8 cellular contexts compared by ENCODE assay signal in the genomic region with DNA sequence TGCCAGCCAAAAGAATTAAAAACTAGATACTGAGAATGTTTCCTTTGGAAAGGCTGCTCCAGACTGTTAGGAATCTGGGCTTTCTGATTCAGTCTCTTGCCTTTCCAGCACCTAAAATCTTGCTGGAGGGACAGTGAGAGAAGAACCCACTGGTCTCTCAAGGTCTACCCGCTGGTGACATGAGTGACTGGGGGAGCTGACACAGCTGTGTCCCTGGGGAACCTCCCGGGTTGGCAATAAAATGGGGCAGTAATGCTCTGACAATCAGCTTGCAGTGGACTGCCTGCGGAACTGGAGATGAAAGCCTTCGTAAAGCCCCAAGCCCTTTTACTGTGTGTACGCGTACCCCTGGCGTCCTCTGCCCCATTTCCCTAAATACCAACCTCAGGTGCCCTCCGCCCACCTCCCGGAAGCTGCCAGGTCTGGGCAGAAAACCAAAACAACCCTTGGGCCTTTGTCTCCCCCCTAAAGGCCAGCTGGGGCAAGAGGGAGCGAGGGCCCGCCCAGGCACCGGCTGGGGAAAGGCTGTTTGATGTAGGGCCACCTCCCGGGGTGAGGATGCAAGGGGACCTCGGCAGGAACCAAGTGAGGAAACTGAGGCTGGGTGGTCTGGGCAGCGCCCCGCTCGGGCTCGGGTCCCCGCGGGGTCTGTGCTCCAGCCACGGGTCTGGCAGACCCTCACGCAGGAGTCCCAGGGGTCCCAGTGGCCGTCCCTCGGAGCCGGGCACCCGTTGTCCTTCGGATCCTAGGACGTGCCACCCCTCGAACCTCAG. TPM values are rescaled to one million over a fixed set of nuclear protein-coding genes. Genes with fewer than 3 reads are reported as not detected.
A peak's percentile ranks its signal among the peaks of the same experiment; 100 is the strongest.
DNase-seq lines count a peak whose midpoint lies in the region; ATAC-seq and TF ChIP-seq lines count a peak whose summit lies in the region.

No MANE protein-coding gene starts in this region.

- intact Hi-C loops in activated CD4-positive, alpha-beta T cell treated with anti-CD3 and anti-CD28 coated beads, Interleukin-2, amount 10 ng/mL, durations not matched to agents 24 days and 14 days (cut with micrococcal nuclease): loop anchor here (2.0 to 5.0 kb wide), 3 partner anchors 42 to 111 kb away; a partner anchor contains a TSS

- H3K27me3 ChIP-seq in neutrophil: no peaks in the 10 kb centered on the region

- ATAC-seq in HG02885 (IDR thresholded peaks at IDR 0.05; ENCODE audit: poor library complexity, unreplicated experiment): peak; percentile 3

- TF ChIP-seq CTCF in neutrophil (IDR thresholded peaks at IDR 0.05): no peak

- H3K27me3 Mint-ChIP-seq in activated CD4-positive, alpha-beta T cell treated with anti-CD3 and anti-CD28 coated beads, Interleukin-2, amount 10 ng/mL, durations not matched to agents 24 days and 14 days: peaks cover 1% of the 10 kb centered on the region

- H3K9me3 ChIP-seq in neutrophil: no peaks in the 10 kb centered on the region

- peak overlapping the region; percentile 92 for H3K4me3 Mint-ChIP-seq in activated CD4-positive, alpha-beta T cell treated with anti-CD3 and anti-CD28 coated beads, Interleukin-2, amount 10 ng/mL, durations not matched to agents 24 days and 14 days

- peaks cover 17 to 20% of the 10 kb centered on the region in 2 experiments for H3K4me1 ChIP-seq in neutrophil (ENCODE audit: control insufficient read depth in 1 of 2, insufficient read depth in 1 of 2, low read depth in 1 of 2, low read length in 1 of 2)

- peak overlapping the region; percentile 78 for H3K27ac ChIP-seq in epithelial cell of prostate
- H3K27ac ChIP-seq in neutrophil: peak overlapping the region; percentile 75

- DNase-seq in AG20443 (ENCODE audit: low spot score) (peak; percentile 47), epithelial cell of prostate (ENCODE audit: low read depth, low spot score) (no peak), NCI-H2107 treated with DMSO at 0.1 percent for 48 hours (lab: John Stamatoyannopoulos, UW; ENCODE audit: unreplicated experiment) (no peak), ureter (ENCODE audit: low spot score) (no peak), NCI-H526 treated with DMSO at 0.1 percent for 48 hours (lab: John Stamatoyannopoulos, UW) (no peak)
- peak; percentile 76 for DNase-seq in activated CD4-positive, alpha-beta T cell treated with anti-CD3 and anti-CD28 coated beads, Interleukin-2, amount 10 ng/mL, durations not matched to agents 24 days and 14 days

- H3K27ac Mint-ChIP-seq in activated CD4-positive, alpha-beta T cell treated with anti-CD3 and anti-CD28 coated beads, Interleukin-2, amount 10 ng/mL, durations not matched to agents 24 days and 14 days: peak overlapping the region; percentile 88

- H3K36me3 Mint-ChIP-seq in activated CD4-positive, alpha-beta T cell treated with anti-CD3 and anti-CD28 coated beads, Interleukin-2, amount 10 ng/mL, durations not matched to agents 24 days and 14 days (ENCODE audit: low read depth): peaks cover 20% of the 10 kb centered on the region

- peaks cover 23% of the 10 kb centered on the region for H3K36me3 ChIP-seq in neutrophil

- H3K4me3 ChIP-seq in neutrophil (ENCODE audit: low read depth in 1 of 2, low read length in 1 of 2): peak overlapping the region; percentile 72 to 85

- H3K9me3 Mint-ChIP-seq in activated CD4-positive, alpha-beta T cell treated with anti-CD3 and anti-CD28 coated beads, Interleukin-2, amount 10 ng/mL, durations not matched to agents 24 days and 14 days: no peaks in the 10 kb centered on the region

- H3K4me1 Mint-ChIP-seq in activated CD4-positive, alpha-beta T cell treated with anti-CD3 and anti-CD28 coated beads, Interleukin-2, amount 10 ng/mL, durations not matched to agents 24 days and 14 days: peaks cover 35% of the 10 kb centered on the region

RNA-seq across cellular contexts. Expression of a gene that starts 0.7 kb away (rescaled TPM):
- total RNA-seq in activated CD4-positive, alpha-beta T cell treated with anti-CD3 and anti-CD28 coated beads, Interleukin-2, amount 10 ng/mL, durations not matched to agents 24 days and 14 days: 56.5 and 63.1 TPM in 2 replicates
- total RNA-seq in ureter: 90.0 TPM

Comparison
In these comparisons a context has a peak if more than half of its experiments do, and no peak if none do; other contexts are left out.
1. DNase-seq: peak in AG20443 (single experiment) and activated CD4-positive, alpha-beta T cell treated with anti-CD3 and anti-CD28 coated beads, Interleukin-2, amount 10 ng/mL, durations not matched to agents 24 days and 14 days (single experiment); none in epithelial cell of prostate (single experiment), NCI-H2107 treated with DMSO at 0.1 percent for 48 hours (single experiment), ureter (single experiment) and NCI-H526 treated with DMSO at 0.1 percent for 48 hours (single experiment).